ENCODE assay signal across 12 cellular contexts in the genomic region with DNA sequence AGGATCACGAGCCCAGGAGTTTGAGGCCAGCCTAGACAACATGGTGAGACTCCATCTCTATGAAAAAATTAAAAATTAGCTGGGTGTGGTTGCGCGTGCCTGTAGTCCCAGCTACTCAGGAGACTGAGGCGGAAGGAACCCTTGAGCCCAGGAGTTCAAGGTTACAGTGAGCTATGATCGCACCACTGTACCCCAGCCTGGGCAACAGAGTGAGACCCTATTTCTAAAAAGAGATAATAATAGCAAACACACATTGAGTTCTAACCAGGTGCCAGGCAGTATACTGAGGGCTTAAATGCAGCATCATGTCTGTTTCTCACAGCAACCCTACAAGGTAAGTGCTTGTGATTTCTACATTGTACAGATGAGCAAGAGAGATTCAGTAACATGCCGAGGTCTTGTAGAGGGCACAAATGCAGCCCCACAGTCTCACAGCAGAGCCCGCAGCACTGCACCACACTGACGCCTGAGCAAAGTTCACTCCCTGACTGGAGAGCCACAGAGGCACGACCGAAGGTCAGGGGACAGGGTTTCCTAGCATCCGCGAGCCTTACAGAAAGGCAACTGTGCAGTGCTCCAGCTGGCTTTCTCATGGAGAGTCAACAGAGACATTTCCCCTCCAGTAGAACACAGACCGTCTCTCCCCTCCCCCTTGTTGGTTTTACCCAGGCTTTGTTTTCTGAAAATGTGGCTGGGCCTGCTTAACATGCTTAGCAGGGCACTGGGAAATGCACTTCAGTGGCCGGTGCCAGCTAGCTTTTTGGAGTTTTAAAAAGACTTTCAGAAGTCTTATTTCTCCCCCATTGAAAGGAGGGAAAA. TPM values are rescaled to one million over a fixed set of nuclear protein-coding genes. Genes with fewer than 3 reads are reported as not detected.
DNase-seq lines count a peak whose midpoint lies in the region; ATAC-seq and TF ChIP-seq lines count a peak whose summit lies in the region.
"Had no signal": no experiment of that assay in that cellular context is flagged by ENCODE, and none has a peak within 500 bp of the region (broad histone marks: within the 10 kb centered on the region; RNA-seq: fewer than 3 reads in every experiment).

No MANE protein-coding gene starts in this region.

- H3K4me1 Mint-ChIP-seq in brain (peaks cover 26% of the 10 kb centered on the region), T-cell (peaks cover 1 to 9% (median 4%) of the 10 kb centered on the region in 3 donors)
- peaks cover 30 to 45% of the 10 kb centered on the region in 2 donors for H3K4me1 Mint-ChIP-seq in stimulated activated naive B cell treated with anti-CD40 and anti-IgM and Interleukin-4, amounts not matched to agents 10 μg/mL and 1 μg/mL and 100 μg/mL, for 72 hours

- no peak overlapping the region for H3K27ac ChIP-seq in left lung
- H3K27ac ChIP-seq: SJSA1 had no signal

- H3K27ac Mint-ChIP-seq in brain (peak overlapping the region; percentile 67 to 98 (median 95)), T-cell (no peak overlapping the region)
- peak overlapping the region; percentile 65 for H3K27ac Mint-ChIP-seq in stimulated activated naive B cell treated with anti-CD40 and anti-IgM and Interleukin-4, amounts not matched to agents 10 μg/mL and 1 μg/mL and 100 μg/mL, for 72 hours

- peaks cover 0 to 86% of the 10 kb centered on the region in 2 donors for H3K36me3 ChIP-seq in left lung

- ATAC-seq in left lung (peak; percentile 52), T-cell (replicated peaks in 1 of 4) (no peak)
- ATAC-seq in stimulated activated naive B cell treated with anti-CD40 and anti-IgM and Interleukin-4, amounts not matched to agents 10 μg/mL and 1 μg/mL and 100 μg/mL, for 72 hours (replicated peaks): no peak

- H3K9me3 Mint-ChIP-seq in brain (no peaks in the 10 kb centered on the region), T-cell (no peaks in the 10 kb centered on the region)
- no peaks in the 10 kb centered on the region for H3K9me3 Mint-ChIP-seq in stimulated activated naive B cell treated with anti-CD40 and anti-IgM and Interleukin-4, amounts not matched to agents 10 μg/mL and 1 μg/mL and 100 μg/mL, for 72 hours
- H3K9me3 Mint-ChIP-seq: activated CD4-positive, alpha-beta T cell treated with anti-CD3 and anti-CD28 coated beads, Interleukin-2, amount 10 ng/mL, durations not matched to agents 24 days and 14 days had no signal

- no peaks in the 10 kb centered on the region for H3K27me3 ChIP-seq in left lung
- H3K27me3 ChIP-seq: SJSA1 had no signal

- H3K4me1 ChIP-seq in left lung: peaks cover 0 to 7% of the 10 kb centered on the region in 2 donors

- no peaks in the 10 kb centered on the region for H3K27me3 Mint-ChIP-seq in brain
- H3K27me3 Mint-ChIP-seq in stimulated activated naive B cell treated with anti-CD40 and anti-IgM and Interleukin-4, amounts not matched to agents 10 μg/mL and 1 μg/mL and 100 μg/mL, for 72 hours: no peaks in the 10 kb centered on the region
- no peaks in the 10 kb centered on the region for H3K27me3 Mint-ChIP-seq in T-cell
- H3K27me3 Mint-ChIP-seq: activated CD4-positive, alpha-beta T cell treated with anti-CD3 and anti-CD28 coated beads, Interleukin-2, amount 10 ng/mL, durations not matched to agents 24 days and 14 days had no signal

- CTCF ChIA-PET in T-cell (lab: Charles Lee): interaction anchor here in 1 of 2 donors (0.8 to 1.2 kb wide), 2 partner anchors 8 to 316 kb away, joined by 3 to 4 read pairs; no protein-coding TSS in a partner anchor

- H3K36me3 Mint-ChIP-seq in brain: peaks cover 48% of the 10 kb centered on the region
- H3K36me3 Mint-ChIP-seq in stimulated activated naive B cell treated with anti-CD40 and anti-IgM and Interleukin-4, amounts not matched to agents 10 μg/mL and 1 μg/mL and 100 μg/mL, for 72 hours: peaks cover 45 to 71% of the 10 kb centered on the region in 2 donors
- H3K36me3 Mint-ChIP-seq in T-cell: peaks cover 11% of the 10 kb centered on the region

- DNase-seq in NCI-H2029 (lab: John Stamatoyannopoulos, UW): peak; percentile 6
- no peak for DNase-seq in NCI-H2029 treated with DMSO at 0.1 percent for 48 hours (lab: John Stamatoyannopoulos, UW)
- no peak for DNase-seq in left lung
- DNase-seq in stimulated activated naive B cell treated with anti-CD40 and anti-IgM and Interleukin-4, amounts not matched to agents 10 μg/mL and 1 μg/mL and 100 μg/mL, for 72 hours: no peak
- DNase-seq in NCI-H2107 (lab: John Stamatoyannopoulos, UW): no peak
- DNase-seq in T-cell: no peak
- DNase-seq in NCI-H446 treated with DMSO at 0.1 percent for 48 hours (lab: John Stamatoyannopoulos, UW): no peak
- DNase-seq: activated naive CD4-positive, alpha-beta T cell treated with Interleukin-2 at 50 U/mL for 16 hours; effector memory CD4-positive, alpha-beta T cell had no signal

- H3K4me3 Mint-ChIP-seq in brain: peak overlapping the region in 4 of 5 experiments; percentile 44 to 75 (median 62)
- H3K4me3 Mint-ChIP-seq in stimulated activated naive B cell treated with anti-CD40 and anti-IgM and Interleukin-4, amounts not matched to agents 10 μg/mL and 1 μg/mL and 100 μg/mL, for 72 hours: no peak overlapping the region
- no peak overlapping the region for H3K4me3 Mint-ChIP-seq in T-cell
- H3K4me3 Mint-ChIP-seq: activated CD4-positive, alpha-beta T cell treated with anti-CD3 and anti-CD28 coated beads, Interleukin-2, amount 10 ng/mL, durations not matched to agents 24 days and 14 days had no signal

- intact Hi-C loops in left lung (cut with DNase I): no loop called here

- no peak overlapping the region for H3K4me3 ChIP-seq in left lung
- H3K4me3 ChIP-seq: SJSA1 had no signal

- TF ChIP-seq CTCF in brain (conservative IDR thresholded peaks at IDR 0.05) (no peak), left lung (IDR thresholded peaks at IDR 0.05) (no peak)

- no peaks in the 10 kb centered on the region for H3K9me3 ChIP-seq in left lung
- H3K9me3 ChIP-seq: SJSA1 had no signal

- POLR2A ChIA-PET in T-cell (lab: Charles Lee): interaction anchor here in 1 of 2 donors (0.6 kb wide), 1 partner anchor 10 kb away, joined by 3 read pairs; no protein-coding TSS in a partner anchor

RNA-seq across cellular contexts. Expression of gene PDSS1, which starts 36.5 kb away (rescaled TPM):
- polyA plus RNA-seq in brain (ENCODE audit: insufficient read depth, low read depth, low replicate concordance): 2.8 TPM
- total RNA-seq in left lung (10 to 100 TPM in 1 of 2 donors, 1 to 10 TPM in 1; 7.1 to 17.3 TPM), T-cell (1 to 10 TPM; 2.1 to 6.2 (median 2.9) TPM)

Comparison
In these comparisons a context has a peak if more than half of its experiments do, and no peak if none do; other contexts are left out.
1. H3K27ac Mint-ChIP-seq: peak in brain (5 of 5) and stimulated activated naive B cell treated with anti-CD40 and anti-IgM and Interleukin-4, amounts not matched to agents 10 μg/mL and 1 μg/mL and 100 μg/mL, for 72 hours (single experiment); none in T-cell (0 of 2).
2. H3K4me3 Mint-ChIP-seq: peak in brain (4 of 5); none in stimulated activated naive B cell treated with anti-CD40 and anti-IgM and Interleukin-4, amounts not matched to agents 10 μg/mL and 1 μg/mL and 100 μg/mL, for 72 hours (0 of 2) and T-cell (0 of 3).